8 cellular contexts compared by ENCODE assay signal in genomic region chr7:94087664-94088352, GRCh38.
A peak's percentile ranks its signal among the peaks of the same experiment; 100 is the strongest.
DNase-seq lines count a peak whose midpoint lies in the region; ATAC-seq and TF ChIP-seq lines count a peak whose summit lies in the region.

No MANE protein-coding gene starts in this region.

- CTCF ChIA-PET in AG04450 (lab: Charles Lee): interaction anchor here (0.6 to 3.0 kb wide), 63 partner anchors 8 to 844 kb away, joined by 3 to 37 read pairs (median 4); partner anchors contain the start of gene GNGT1

- H3K9me3 ChIP-seq in AG04450 (ENCODE audit: control insufficient read depth, insufficient read depth, low read length): no peaks in the 10 kb centered on the region

- H3K27ac ChIP-seq in AG04450 (ENCODE audit: low read depth, low read length): no peak overlapping the region

- H3K4me3 ChIP-seq in AG04450 (ENCODE audit: low read depth, low read length): peak overlapping the region; percentile 35; the same call in 1 of the 2 replicates

- DNase-seq in AG04450 (ENCODE audit: low read depth, low spot score) (peak; percentile 66), NCI-H146 (lab: John Stamatoyannopoulos, UW) (peak; percentile 67), SW480 (ENCODE audit: low spot score) (peak; percentile 88), cerebellar cortex (ENCODE audit: low spot score) (peak; percentile 48), left kidney (ENCODE audit: low read depth, low spot score) (peak; percentile 55)
- DNase-seq in stimulated activated CD4-positive, alpha-beta T cell treated with anti-CD3 and anti-CD28 coated beads, TNF-alpha, amount 100 ng/mL, for 24 hours (ENCODE audit: low read depth in 3 of 3): peak; percentile 17 to 49 (median 27)

- POLR2A ChIA-PET in AG04450 (lab: Yijun Ruan, JAX): no interaction called here

- peak; percentile 84 for TF ChIP-seq CTCF in AG04450 (IDR thresholded peaks at IDR 0.05; ENCODE audit: low read depth, low read length)

- ATAC-seq in GM18499 (IDR thresholded peaks at IDR 0.05; ENCODE audit: insufficient read depth, unreplicated experiment) (peak; percentile 98), HG02870 (IDR thresholded peaks at IDR 0.05; ENCODE audit: unreplicated experiment) (peak; percentile 94)

- H3K27me3 ChIP-seq in AG04450 (ENCODE audit: control insufficient read depth, insufficient read depth, low read length): no peaks in the 10 kb centered on the region

Comparison
In these comparisons a context has a peak if more than half of its experiments do, and no peak if none do; other contexts are left out.
1. DNase-seq: peak in every context shown above with its lines; median percentile 88 in SW480; 67 in NCI-H146; 66 in AG04450; 55 in left kidney; 48 in cerebellar cortex; 27 in stimulated activated CD4-positive, alpha-beta T cell treated with anti-CD3 and anti-CD28 coated beads, TNF-alpha, amount 100 ng/mL, for 24 hours.